Comparison of ENCODE assay signal across 8 cellular contexts in the genomic region with DNA sequence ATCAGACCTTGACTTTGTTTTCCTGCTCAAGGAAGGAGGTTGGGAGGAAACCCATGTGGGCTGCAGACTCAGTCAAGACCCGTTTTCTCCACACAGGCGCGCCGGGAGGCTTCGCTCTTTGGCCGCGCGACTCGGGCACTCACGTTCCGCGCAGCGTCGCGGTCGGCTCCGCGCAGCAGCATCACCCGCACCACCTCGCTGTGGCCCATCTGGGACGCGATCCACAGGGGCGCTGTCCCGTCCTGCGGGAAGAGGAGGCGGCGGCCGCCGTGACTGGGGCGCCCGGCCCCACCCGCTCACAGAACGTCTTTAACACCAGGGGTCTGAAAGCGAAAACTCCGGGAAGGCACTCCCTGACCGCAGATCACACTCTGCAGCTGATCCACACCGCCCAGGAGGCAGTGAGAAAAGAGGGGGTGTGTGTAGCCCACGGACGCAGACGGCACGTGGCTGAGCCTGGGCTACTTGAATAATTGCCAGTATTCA. TPM values are rescaled to one million over a fixed set of nuclear protein-coding genes. Genes with fewer than 3 reads are reported as not detected.
DNase-seq lines count a peak whose midpoint lies in the region; ATAC-seq and TF ChIP-seq lines count a peak whose summit lies in the region.

No MANE protein-coding gene starts in this region.

- no peak for TF ChIP-seq POLR2A in stomach (IDR thresholded peaks at IDR 0.05)

- WGBS in stomach, 5 donors = 1 to 2% (median 1%) methylated on average over 17 to 41 of the region's 41 CpGs

- TF ChIP-seq CTCF in GM10266 (IDR thresholded peaks at IDR 0.05; ENCODE audit: control insufficient read depth, insufficient read depth, low read depth, missing control alignments) (no peak), stomach (IDR thresholded peaks at IDR 0.05) (no peak)

- intact Hi-C loops in left colon (cut with DNase I, micrococcal nuclease) (no loop called here), stomach (cut with DNase I; ENCODE audit: low total_unique reads) (no loop called here)

- DNase-seq in GM10266 (ENCODE audit: extremely low spot score) (peak; percentile 24), astrocyte of the hippocampus (ENCODE audit: low read depth, low spot score) (peak; percentile 52), left colon (peak in 1 of 2 donors; percentile 38), stomach (peak; percentile 31), NCI-H510A (lab: John Stamatoyannopoulos, UW) (no peak)

- ATAC-seq in HG02885 (IDR thresholded peaks at IDR 0.05; ENCODE audit: poor library complexity, unreplicated experiment) (peak; percentile 42), left colon (peak; percentile 63), HG02840 (IDR thresholded peaks at IDR 0.05; ENCODE audit: low FRiP score, unreplicated experiment) (no peak), HG03521 (IDR thresholded peaks at IDR 0.05; ENCODE audit: unreplicated experiment) (no peak)

- H3K9me3 ChIP-seq in stomach = no peaks in the 10 kb centered on the region

- H3K4me3 ChIP-seq in stomach = peak overlapping the region; percentile 47 to 53 (median 48)

- no peaks in the 10 kb centered on the region for H3K36me3 ChIP-seq in stomach

- peaks cover 20 to 28% (median 26%) of the 10 kb centered on the region in 4 donors for H3K4me1 ChIP-seq in stomach

- TF ChIP-seq EP300 in stomach (IDR thresholded peaks at IDR 0.05) = no peak

- peaks cover 0 to 20% (median 0%) of the 10 kb centered on the region in 3 donors for H3K27me3 ChIP-seq in stomach

- peak overlapping the region; percentile 4 to 85 (median 76) for H3K27ac ChIP-seq in stomach

RNA-seq across cellular contexts. Expression of a gene that starts 33.1 kb away (rescaled TPM):
- 10 to 100 TPM; 36.5 to 43.2 TPM for total RNA-seq in left colon
- 100 to 1,000 TPM in 1 of 5 donors, 10 to 100 TPM in 4; 58.0 to 219 (median 61.7) TPM for total RNA-seq in stomach
- 10 to 100 TPM in 2 of 3 donors, 1 to 10 TPM in 1; 7.6 to 20.0 (median 11.9) TPM for polyA plus RNA-seq in stomach

RNA-seq across cellular contexts. Expression of a gene that starts 43.3 kb away (rescaled TPM):
- total RNA-seq in left colon (1 to 10 TPM; 1.2 to 2.5 TPM), stomach (100 to 1,000 TPM in 1 of 5 donors, 10 to 100 TPM in 2, 1 to 10 TPM in 2; 1.2 to 150 (median 10.1) TPM)
- 10 to 100 TPM in 2 of 3 donors, 1 to 10 TPM in 1; 8.2 to 16.5 (median 13.2) TPM for polyA plus RNA-seq in stomach

Comparison
In these comparisons a context has a peak if more than half of its experiments do, and no peak if none do; other contexts are left out.
1. ATAC-seq: peak in HG02885 (single experiment) and left colon (single experiment); none in HG02840 (single experiment) and HG03521 (single experiment).